ENCODE assay signal across 2 cellular contexts in genomic region chr17:81428121-81428515, GRCh38.
TF ChIP-seq lines count a peak whose summit lies in the region.

No MANE protein-coding gene starts in this region.

TF ChIP-seq in GM12878, 131 proteins besides CTCF, POLR2A, EP300 and RAD21:
- no peak for TF ChIP-seq IRF3 (IDR thresholded peaks at IDR 0.05)
- no peak for TF ChIP-seq CUX1 (IDR thresholded peaks at IDR 0.05; ENCODE audit: insufficient replicate concordance, low read depth, low read length)
- TF ChIP-seq USF2 (IDR thresholded peaks at IDR 0.05; ENCODE audit: borderline replicate concordance, low read depth, low read length) = no peak
- TF ChIP-seq RB1 (IDR thresholded peaks at IDR 0.05; ENCODE audit: borderline replicate concordance) = no peak
- TF ChIP-seq HDAC2 (IDR thresholded peaks at IDR 0.05) = no peak
- no peak for TF ChIP-seq HCFC1 (IDR thresholded peaks at IDR 0.05; ENCODE audit: low read length)
- TF ChIP-seq ZNF687 (IDR thresholded peaks at IDR 0.05) = no peak
- TF ChIP-seq BCL3 (IDR thresholded peaks at IDR 0.05; ENCODE audit: borderline replicate concordance, insufficient read depth, low read depth, low read length, poor library complexity, severe bottlenecking) = no peak
- no peak for TF ChIP-seq ZNF274 (IDR thresholded peaks at IDR 0.05; ENCODE audit: insufficient read depth, insufficient read length)
- TF ChIP-seq POLR2AphosphoS2 (IDR thresholded peaks at IDR 0.05; ENCODE audit: low read depth, low read length) = no peak
TF ChIP-seq in GM12878: peak in this region for 0.

TF ChIP-seq in HepG2, 621 proteins besides CTCF, POLR2A, EP300 and RAD21:
- TF ChIP-seq ZNF543 (CRISPR knock-in tag; IDR thresholded peaks at IDR 0.05) (no peak), ZNF781 (CRISPR knock-in tag; IDR thresholded peaks at IDR 0.05; ENCODE audit: borderline replicate concordance, not compliant biosample characterization) (no peak), ZBTB7B (CRISPR knock-in tag; IDR thresholded peaks at IDR 0.05) (no peak), PHF5A (CRISPR knock-in tag; IDR thresholded peaks at IDR 0.05; ENCODE audit: low read depth, unreplicated experiment) (no peak), ZNF362 (CRISPR knock-in tag; IDR thresholded peaks at IDR 0.05; ENCODE audit: borderline replicate concordance) (no peak), ZNF441 (CRISPR knock-in tag; IDR thresholded peaks at IDR 0.05; ENCODE audit: borderline replicate concordance) (no peak), REXO4 (CRISPR knock-in tag; IDR thresholded peaks at IDR 0.05; ENCODE audit: borderline replicate concordance) (no peak), ZNF83 (CRISPR knock-in tag; IDR thresholded peaks at IDR 0.05; ENCODE audit: borderline replicate concordance) (no peak), TEAD2 (CRISPR knock-in tag; IDR thresholded peaks at IDR 0.05) (no peak), EHMT2 (IDR thresholded peaks at IDR 0.05; ENCODE audit: borderline replicate concordance, low read depth, low read length) (no peak), HINFP (CRISPR knock-in tag; IDR thresholded peaks at IDR 0.05; ENCODE audit: low read depth) (no peak)
